In genomic region chr17:19409509-19409908, GRCh38 we compare ENCODE assay signal across 13 cellular contexts. TPM values are rescaled to one million over a fixed set of nuclear protein-coding genes. Genes with fewer than 3 reads are reported as not detected.
DNase-seq lines count a peak whose midpoint lies in the region; ATAC-seq and TF ChIP-seq lines count a peak whose summit lies in the region.
"Had no signal": no experiment of that assay in that cellular context is flagged by ENCODE, and none has a peak within 500 bp of the region (broad histone marks: within the 10 kb centered on the region; RNA-seq: fewer than 3 reads in every experiment).

No MANE protein-coding gene starts in this region.

- TF ChIP-seq CTCF in A673 (conservative IDR thresholded peaks at IDR 0.05; ENCODE audit: low read depth, low read length) = no peak
- no peak for TF ChIP-seq CTCF in hepatocyte (IDR thresholded peaks at IDR 0.05; ENCODE audit: poor library complexity)

- ATAC-seq in HG03432 (IDR thresholded peaks at IDR 0.05; ENCODE audit: unreplicated experiment) = no peak
- ATAC-seq: left lung had no signal

- H3F3A ChIP-seq in GM23248 (ENCODE audit: insufficient read depth) = peaks cover 17% of the 10 kb centered on the region

- H3K9me3 ChIP-seq in A673 (ENCODE audit: low read depth, low read length, poor library complexity, severe bottlenecking) = no peaks in the 10 kb centered on the region
- H3K9me3 ChIP-seq in GM23248 (ENCODE audit: low read depth) = no peaks in the 10 kb centered on the region
- no peaks in the 10 kb centered on the region for H3K9me3 ChIP-seq in hepatocyte (ENCODE audit: low read depth)
- H3K9me3 ChIP-seq: left lung, tibial nerve had no signal

- H2AFZ ChIP-seq in GM23248 = no peak overlapping the region
- H2AFZ ChIP-seq in hepatocyte = no peak overlapping the region

- no TSS peak for BruUV-seq in A673 (replicated peaks; lab: Mats Ljungman, UMichigan)

- 0 out of 2 replicates have a peak overlapping the region, but pooled peaks have one; percentile 5 for H3K9ac ChIP-seq in GM23248

- H3K4me1 ChIP-seq in A673 (ENCODE audit: insufficient read depth, low read length, poor library complexity, severe bottlenecking) = no peaks in the 10 kb centered on the region
- peaks cover 23% of the 10 kb centered on the region for H3K4me1 ChIP-seq in GM23248 (ENCODE audit: insufficient read depth)
- H3K4me1 ChIP-seq in hepatocyte (ENCODE audit: insufficient read depth) = peaks cover 9% of the 10 kb centered on the region

- CTCF ChIA-PET in A673 (lab: Charles Lee) = interaction anchor here (0.6 kb wide), 1 partner anchor 1192 kb away, joined by 7 read pairs; no protein-coding TSS in a partner anchor

- H3K4me2 ChIP-seq in GM23248 (ENCODE audit: unreplicated experiment) (peak overlapping the region; percentile 48), hepatocyte (no peak overlapping the region)

- no peak overlapping the region for H3K27ac ChIP-seq in A673 (ENCODE audit: low read depth, low read length, poor library complexity, severe bottlenecking)
- H3K27ac ChIP-seq in GM23248 = peak overlapping the region; percentile 61
- no peak overlapping the region for H3K27ac ChIP-seq in hepatocyte
- H3K27ac ChIP-seq: left lung, SK-N-MC, tibial nerve had no signal

- intact Hi-C loops in A673 (cut with micrococcal nuclease; ENCODE audit: unreplicated experiment) = no loop called here

- H3K27me3 ChIP-seq in A673 (replicated peaks; ENCODE audit: insufficient read depth, low read depth, low read length, poor library complexity) (no peaks in the 10 kb centered on the region), GM23248 (replicated peaks; ENCODE audit: insufficient read depth) (no peaks in the 10 kb centered on the region), hepatocyte (no peaks in the 10 kb centered on the region)
- H3K27me3 ChIP-seq: tibial nerve had no signal

- H3K36me3 ChIP-seq in A673 (ENCODE audit: insufficient read depth, low read length, poor library complexity, severe bottlenecking) (no peaks in the 10 kb centered on the region), GM23248 (ENCODE audit: low read depth) (no peaks in the 10 kb centered on the region), hepatocyte (replicated peaks; ENCODE audit: insufficient read depth, low read depth) (no peaks in the 10 kb centered on the region)
- H3K36me3 ChIP-seq: left lung, tibial nerve had no signal

- DNase-seq in A673 (ENCODE audit: low spot score) (peak; percentile 20), GM23248 (peak; percentile 97), amniotic stem cell (lab: John Stamatoyannopoulos, UW) (peak; percentile 46), hepatocyte (ENCODE audit: low spot score) (peak; percentile 50), NCI-H510A (lab: John Stamatoyannopoulos, UW) (no peak), hepatic stellate cell (ENCODE audit: low spot score) (no peak), NCI-H1417 treated with DMSO at 0.1 percent for 48 hours (lab: John Stamatoyannopoulos, UW) (no peak)
- DNase-seq: CD8-positive, alpha-beta memory T cell; left lung; NCI-H524 treated with DMSO at 0.1 percent for 48 hours had no signal

- no peaks in the 10 kb centered on the region for H3K9me2 ChIP-seq in GM23248 (ENCODE audit: insufficient read depth)
- no peaks in the 10 kb centered on the region for H3K9me2 ChIP-seq in hepatocyte (replicated peaks; ENCODE audit: insufficient read depth)

- POLR2A ChIA-PET in A673 (lab: Charles Lee; ENCODE audit: low non-redundant PET) = interaction anchor here (0.7 kb wide), 1 partner anchor 26 kb away, joined by 3 read pairs; no protein-coding TSS in a partner anchor

- H3K79me2 ChIP-seq in GM23248 (ENCODE audit: insufficient read depth) (no peaks in the 10 kb centered on the region), hepatocyte (no peaks in the 10 kb centered on the region)

- 0 to 3% methylated on average over 3 of the region's 3 CpGs for WGBS in GM23248 (ENCODE audit: low coverage in 1 of 2, low lambda C conversion rate in 2 of 2, missing lambda C conversion rate in 2 of 2), 2 experiments
- WGBS in hepatocyte (ENCODE audit: low lambda C conversion rate, missing lambda C conversion rate) = 69% methylated on average over 3 of the region's 3 CpGs

- in situ Hi-C loops in GM23248 (cut with MboI) = no loop called here

- no peaks in the 10 kb centered on the region for H4K20me1 ChIP-seq in GM23248 (ENCODE audit: insufficient read depth)
- no peaks in the 10 kb centered on the region for H4K20me1 ChIP-seq in hepatocyte (ENCODE audit: insufficient read depth, poor library complexity, severe bottlenecking)

- no peak overlapping the region for H3K4me3 ChIP-seq in A673 (ENCODE audit: low read depth, low read length, poor library complexity, severe bottlenecking)
- H3K4me3 ChIP-seq in GM23248 = no peak overlapping the region
- H3K4me3 ChIP-seq in hepatocyte = no peak overlapping the region
- H3K4me3 ChIP-seq: left lung, SK-N-MC, tibial nerve had no signal

RNA-seq across cellular contexts. Expression of gene RNF112, which starts 1.5 kb away (rescaled TPM):
- total RNA-seq in A673 (2021) = 0.09 and 0.57 TPM in 2 replicates
- 7.8 and 9.1 TPM in 2 replicates for total RNA-seq in GM23248 (2014; rRNA removed; shearing (Covaris generic))
- polyA plus RNA-seq in GM23248 (2016; fragmentation: Nextera tagmentation; extraction: Ambion mirVana) = 0.75 and 0.83 TPM in 2 replicates
- 5.4 and 7.8 TPM in 2 replicates for total RNA-seq in hepatocyte
- 8.6 and 11.3 TPM in 2 replicates for polyA plus RNA-seq in hepatocyte
- polyA plus RNA-seq: CD8-positive, alpha-beta memory T cell had no signal

RNA-seq across cellular contexts. Expression of gene MFAP4, which starts 22.5 kb away (rescaled TPM):
- total RNA-seq in A673 (2021) = 60.9 and 92.7 TPM in 2 replicates
- 79.0 and 97.8 TPM in 2 replicates for total RNA-seq in GM23248 (2014; rRNA removed; shearing (Covaris generic))
- polyA plus RNA-seq in GM23248 (2016; fragmentation: Nextera tagmentation; extraction: Ambion mirVana) = 155 and 156 TPM in 2 replicates
- total RNA-seq in hepatocyte = 360 and 362 TPM in 2 replicates
- polyA plus RNA-seq in hepatocyte = 739 and 801 TPM in 2 replicates
- total RNA-seq: CD8-positive, alpha-beta memory T cell had no signal
- polyA plus RNA-seq: CD8-positive, alpha-beta memory T cell had no signal

RNA-seq across cellular contexts. Expression of gene MAPK7, which starts 31.2 kb away (rescaled TPM):
- total RNA-seq in A673 (2021) (40.0 and 55.8 TPM in 2 replicates), hepatocyte (19.9 and 26.1 TPM in 2 replicates)
- 11.3 and 21.2 TPM in 2 replicates for total RNA-seq in GM23248 (2014; rRNA removed; shearing (Covaris generic))
- polyA plus RNA-seq in GM23248 (2016; fragmentation: Nextera tagmentation; extraction: Ambion mirVana) (25.7 and 28.6 TPM in 2 replicates), hepatocyte (36.9 and 49.0 TPM in 2 replicates)

RNA-seq across cellular contexts. Expression of gene B9D1, which starts 47.0 kb away (rescaled TPM):
- total RNA-seq in A673 (2021) (37.0 and 45.2 TPM in 2 replicates), hepatocyte (19.0 and 29.6 TPM in 2 replicates)
- total RNA-seq in GM23248 (2014; rRNA removed; shearing (Covaris generic)) = 14.9 and 15.5 TPM in 2 replicates
- polyA plus RNA-seq in GM23248 (2016; fragmentation: Nextera tagmentation; extraction: Ambion mirVana) (24.4 and 25.2 TPM in 2 replicates), hepatocyte (30.8 and 51.3 TPM in 2 replicates)

Comparison
In these comparisons a context has a peak if more than half of its experiments do, and no peak if none do; other contexts are left out.
1. DNase-seq: peak in A673 (single experiment), GM23248 (single experiment), amniotic stem cell (single experiment) and hepatocyte (single experiment); none in NCI-H510A (single experiment), hepatic stellate cell (single experiment) and NCI-H1417 treated with DMSO at 0.1 percent for 48 hours (single experiment).